ENCODE assay signal across 9 cellular contexts in genomic region chr3:185932213-185932612, GRCh38. TPM values are rescaled to one million over a fixed set of nuclear protein-coding genes. Genes with fewer than 3 reads are reported as not detected.
DNase-seq lines count a peak whose midpoint lies in the region; ATAC-seq and TF ChIP-seq lines count a peak whose summit lies in the region.
"Had no signal": no experiment of that assay in that cellular context is flagged by ENCODE, and none has a peak within 500 bp of the region (broad histone marks: within the 10 kb centered on the region; RNA-seq: fewer than 3 reads in every experiment).

No MANE protein-coding gene starts in this region.

- in situ Hi-C loops in gastrocnemius medialis (cut with MboI; ENCODE audit: low sequenced_read_pairs in 4 of 4), result loop anchor here in 3 of 4 donors (25.0 kb wide), 2 partner anchors 855 to 1780 kb away; partner anchors contain the start of genes EIF4A2 (in 3 of the 3) and RTP2 (in 1 of the 3)

- no peak for TF ChIP-seq CTCF in RWPE2 (IDR thresholded peaks at IDR 0.05; ENCODE audit: poor library complexity, severe bottlenecking)
- no peak for TF ChIP-seq CTCF in esophagus squamous epithelium (IDR thresholded peaks at IDR 0.05)
- no peak for TF ChIP-seq CTCF in gastrocnemius medialis (IDR thresholded peaks at IDR 0.05 in 4 of 5, conservative IDR thresholded peaks at IDR 0.05 in 1 of 5)

- DNase-seq in DMS79 treated with DMSO at 0.1 percent for 48 hours (lab: John Stamatoyannopoulos, UW), result peak; percentile 9
- no peak for DNase-seq in DMS79 (lab: John Stamatoyannopoulos, UW)
- no peak for DNase-seq in RWPE2 (ENCODE audit: low spot score)
- no peak for DNase-seq in esophagus squamous epithelium (lab: John Stamatoyannopoulos, UW)
- DNase-seq in gastrocnemius medialis, result no peak
- no peak for DNase-seq in NCI-H526 (lab: John Stamatoyannopoulos, UW)

- TF ChIP-seq POLR2A in esophagus squamous epithelium (IDR thresholded peaks at IDR 0.05) (no peak), gastrocnemius medialis (IDR thresholded peaks at IDR 0.05) (no peak)

- no peak overlapping the region for H3K27ac ChIP-seq in RWPE2 (ENCODE audit: poor library complexity, severe bottlenecking)
- H3K27ac ChIP-seq in esophagus squamous epithelium, result peak overlapping the region; percentile 1 to 100 (median 63)
- peak overlapping the region; percentile 100 for H3K27ac ChIP-seq in gastrocnemius medialis
- H3K27ac ChIP-seq: 22Rv1 had no signal

- H3K4me3 ChIP-seq in RWPE2 (ENCODE audit: severe bottlenecking) (peak overlapping the region; percentile 89), esophagus squamous epithelium (peak overlapping the region in 3 of 4 donors; percentile 95 to 100 (median 99)), gastrocnemius medialis (peak overlapping the region; percentile 97 to 99 (median 98))

- H3K27me3 ChIP-seq in RWPE2 (ENCODE audit: insufficient read depth, poor library complexity, severe bottlenecking), result no peaks in the 10 kb centered on the region
- no peaks in the 10 kb centered on the region for H3K27me3 ChIP-seq in esophagus squamous epithelium
- H3K27me3 ChIP-seq in gastrocnemius medialis, result no peaks in the 10 kb centered on the region

- H3K9me3 ChIP-seq in RWPE2 (ENCODE audit: severe bottlenecking), result no peaks in the 10 kb centered on the region
- H3K9me3 ChIP-seq in esophagus squamous epithelium, result no peaks in the 10 kb centered on the region
- H3K9me3 ChIP-seq in gastrocnemius medialis, result no peaks in the 10 kb centered on the region

- H3K36me3 ChIP-seq in RWPE2 (ENCODE audit: low read depth) (peaks cover 99% of the 10 kb centered on the region), esophagus squamous epithelium (peaks cover 0 to 20% (median 0%) of the 10 kb centered on the region in 3 donors), gastrocnemius medialis (no peaks in the 10 kb centered on the region)

- intact Hi-C loops in esophagus squamous epithelium (cut with DNase I), result no loop called here
- intact Hi-C loops in gastrocnemius medialis (cut with DNase I; ENCODE audit: low total_unique reads), result loop anchor here (10.0 kb wide), 1 partner anchor 1117 kb away; the partner anchor contains the start of gene VPS8

- H3K4me1 ChIP-seq in RWPE2 (ENCODE audit: insufficient read depth, poor library complexity, severe bottlenecking), result peaks cover 54% of the 10 kb centered on the region
- peaks cover 42 to 91% (median 61%) of the 10 kb centered on the region in 3 donors for H3K4me1 ChIP-seq in esophagus squamous epithelium
- peaks cover 74% of the 10 kb centered on the region in 2 donors for H3K4me1 ChIP-seq in gastrocnemius medialis

- ATAC-seq in RWPE2 (ENCODE audit: low read depth) (no peak), gastrocnemius medialis (no peak), HG03432 (IDR thresholded peaks at IDR 0.05; ENCODE audit: unreplicated experiment) (no peak), GM18519 (IDR thresholded peaks at IDR 0.05; ENCODE audit: low FRiP score, unreplicated experiment) (no peak)

- WGBS in esophagus squamous epithelium, 2 donors, result 2 to 4% methylated on average over 5 of the region's 5 CpGs

RNA-seq across cellular contexts. Expression of gene TRA2B, which starts 5.6 kb away (rescaled TPM):
- total RNA-seq in esophagus squamous epithelium, result 100 to 1,000 TPM in 3 of 4 donors, 10 to 100 TPM in 1; 83.3 to 396 (median 171) TPM
- 100 to 1,000 TPM in 1 of 4 donors, 10 to 100 TPM in 3; 57.5 to 234 (median 65.1) TPM for total RNA-seq in gastrocnemius medialis
